33 cellular contexts compared by ENCODE assay signal in genomic region chr10:125192005-125192404, GRCh38.
"Had no signal": no experiment of that assay in that cellular context is flagged by ENCODE, and none has a peak within 500 bp of the region (broad histone marks: within the 10 kb centered on the region; RNA-seq: fewer than 3 reads in every experiment).

No MANE protein-coding gene starts in this region.

- H3K4me3 Mint-ChIP-seq: activated B cell treated with CpG ODN at 0.5 μM for 24 hours; activated CD4-positive, alpha-beta memory T cell treated with anti-CD3 and anti-CD28 coated beads for 36 hours; activated CD4-positive, alpha-beta T cell treated with anti-CD3 and anti-CD28 coated beads, Interleukin-2, amount 10 ng/mL, durations not matched to agents 24 days and 14 days; activated CD8-positive, alpha-beta T cell treated with anti-CD3 and anti-CD28 coated beads, Interleukin-2, amount 10 ng/mL, durations not matched to agents 7 days and 5 days; activated naive CD4-positive, alpha-beta T cell treated with anti-CD3 and anti-CD28 coated beads, Interleukin-2, amount 10 ng/mL, durations not matched to agents 7 days and 5 days; activated naive CD8-positive, alpha-beta T cell treated with anti-CD3 and anti-CD28 coated beads, Interleukin-2, amount 10 ng/mL, durations not matched to agents 7 days and 5 days; activated T-cell treated with anti-CD3 and anti-CD28 coated beads, Interleukin-2, amount 50 U/mL, for 24 hours; activated T-cell treated with anti-CD3 and anti-CD28 coated beads, Interleukin-2, amount 50 U/mL, for 72 hours; central memory CD8-positive, alpha-beta T cell; effector memory CD8-positive, alpha-beta T cell; T-helper 17 cell; T-helper 2 cell treated with Interferon-gamma antibody and Interleukin-4, amounts not matched to agents 5 μg/mL and 100 μg/mL, for 36 hours had no signal

- H3K4me3 ChIP-seq: ascending aorta, breast epithelium, cardiac muscle cell, esophagus muscularis mucosa, gastrocnemius medialis had no signal

- H3K27ac ChIP-seq: ascending aorta, breast epithelium, cardiac muscle cell, esophagus muscularis mucosa, foreskin keratinocyte, gastrocnemius medialis, WERI-Rb-1 had no signal

- H3K4me1 ChIP-seq: ascending aorta, breast epithelium, esophagus muscularis mucosa, foreskin keratinocyte, gastrocnemius medialis had no signal

- H3K36me3 Mint-ChIP-seq: activated CD4-positive, alpha-beta memory T cell treated with anti-CD3 and anti-CD28 coated beads for 36 hours; activated naive CD4-positive, alpha-beta T cell treated with anti-CD3 and anti-CD28 coated beads, Interleukin-2, amount 10 ng/mL, durations not matched to agents 7 days and 5 days; activated naive CD4-positive, alpha-beta T cell treated with anti-CD3 and anti-CD28 coated beads, Interleukin-2, amount 50 U/mL, for 72 hours; activated naive CD8-positive, alpha-beta T cell treated with anti-CD3 and anti-CD28 coated beads, Interleukin-2, amount 10 ng/mL, durations not matched to agents 7 days and 5 days; brain had no signal

- H3K27ac Mint-ChIP-seq: activated B cell treated with CpG ODN at 0.5 μM for 24 hours; activated CD4-positive, alpha-beta memory T cell treated with anti-CD3 and anti-CD28 coated beads for 36 hours; activated CD4-positive, alpha-beta T cell treated with anti-CD3 and anti-CD28 coated beads, Interleukin-2, amount 10 ng/mL, durations not matched to agents 24 days and 14 days; activated CD8-positive, alpha-beta T cell treated with anti-CD3 and anti-CD28 coated beads, Interleukin-2, amount 10 ng/mL, durations not matched to agents 7 days and 5 days; activated naive CD4-positive, alpha-beta T cell treated with anti-CD3 and anti-CD28 coated beads, Interleukin-2, amount 10 ng/mL, durations not matched to agents 7 days and 5 days; activated naive CD8-positive, alpha-beta T cell treated with anti-CD3 and anti-CD28 coated beads, Interleukin-2, amount 10 ng/mL, durations not matched to agents 7 days and 5 days; activated T-cell treated with anti-CD3 and anti-CD28 coated beads, Interleukin-2, amount 50 U/mL, for 24 hours; activated T-cell treated with anti-CD3 and anti-CD28 coated beads, Interleukin-2, amount 50 U/mL, for 72 hours; effector memory CD8-positive, alpha-beta T cell; T-helper 17 cell; T-helper 2 cell treated with Interferon-gamma antibody and Interleukin-4, amounts not matched to agents 5 μg/mL and 100 μg/mL, for 36 hours had no signal

- H3K27me3 Mint-ChIP-seq: activated CD4-positive, alpha-beta memory T cell treated with anti-CD3 and anti-CD28 coated beads for 36 hours; activated CD4-positive, alpha-beta T cell treated with anti-CD3 and anti-CD28 coated beads, Interleukin-2, amount 10 ng/mL, durations not matched to agents 24 days and 14 days; activated naive CD4-positive, alpha-beta T cell treated with anti-CD3 and anti-CD28 coated beads, Interleukin-2, amount 10 ng/mL, durations not matched to agents 7 days and 5 days; activated naive CD8-positive, alpha-beta T cell treated with anti-CD3 and anti-CD28 coated beads, Interleukin-2, amount 10 ng/mL, durations not matched to agents 7 days and 5 days; brain; T-helper 17 cell had no signal

- H3K27me3 ChIP-seq: ascending aorta, breast epithelium, cardiac muscle cell, gastrocnemius medialis had no signal

- ATAC-seq: activated CD4-positive, CD25-positive, alpha-beta regulatory T cell treated with anti-CD3 and anti-CD28 coated beads, Interleukin-2, amount 50 U/mL, for 24 hours; activated CD8-positive, alpha-beta T cell treated with anti-CD3 and anti-CD28 coated beads, Interleukin-2, amount 10 ng/mL, durations not matched to agents 7 days and 5 days; activated naive CD4-positive, alpha-beta T cell treated with anti-CD3 and anti-CD28 coated beads, Interleukin-2, amount 50 U/mL, for 72 hours; activated T-cell treated with anti-CD3 and anti-CD28 coated beads, Interleukin-2, amount 50 U/mL, for 72 hours; effector memory CD8-positive, alpha-beta T cell; foreskin keratinocyte; gastrocnemius medialis; T-helper 17 cell had no signal

- H3K9me3 ChIP-seq: ascending aorta, breast epithelium, esophagus muscularis mucosa, gastrocnemius medialis had no signal

- H3K9me3 Mint-ChIP-seq: activated B cell treated with CpG ODN at 0.5 μM for 24 hours; activated CD4-positive, alpha-beta memory T cell treated with anti-CD3 and anti-CD28 coated beads for 36 hours; activated CD4-positive, alpha-beta T cell treated with anti-CD3 and anti-CD28 coated beads, Interleukin-2, amount 10 ng/mL, durations not matched to agents 24 days and 14 days; activated naive CD4-positive, alpha-beta T cell treated with anti-CD3 and anti-CD28 coated beads, Interleukin-2, amount 50 U/mL, for 72 hours; activated T-cell treated with anti-CD3 and anti-CD28 coated beads, Interleukin-2, amount 50 U/mL, for 24 hours; brain; central memory CD8-positive, alpha-beta T cell; T-helper 2 cell treated with Interferon-gamma antibody and Interleukin-4, amounts not matched to agents 5 μg/mL and 100 μg/mL, for 36 hours had no signal

- H3K36me3 ChIP-seq: ascending aorta, breast epithelium, cardiac muscle cell, esophagus muscularis mucosa, gastrocnemius medialis, WERI-Rb-1 had no signal

- H3K4me1 Mint-ChIP-seq: activated B cell treated with CpG ODN at 0.5 μM for 24 hours; activated CD4-positive, alpha-beta T cell treated with anti-CD3 and anti-CD28 coated beads, Interleukin-2, amount 10 ng/mL, durations not matched to agents 24 days and 14 days; activated naive CD4-positive, alpha-beta T cell treated with anti-CD3 and anti-CD28 coated beads, Interleukin-2, amount 10 ng/mL, durations not matched to agents 7 days and 5 days; activated naive CD8-positive, alpha-beta T cell treated with anti-CD3 and anti-CD28 coated beads, Interleukin-2, amount 10 ng/mL, durations not matched to agents 7 days and 5 days; central memory CD8-positive, alpha-beta T cell; T-helper 17 cell had no signal

- DNase-seq: activated B cell treated with CpG ODN at 0.5 μM for 24 hours; activated CD4-positive, alpha-beta memory T cell treated with anti-CD3 and anti-CD28 coated beads for 36 hours; activated CD4-positive, alpha-beta T cell treated with anti-CD3 and anti-CD28 coated beads, Interleukin-2, amount 10 ng/mL, durations not matched to agents 24 days and 14 days; activated CD8-positive, alpha-beta memory T cell treated with anti-CD3 and anti-CD28 coated beads, Interleukin-2, amount 50 U/mL, for 48 hours; activated CD8-positive, alpha-beta T cell treated with anti-CD3 and anti-CD28 coated beads, Interleukin-2, amount 10 ng/mL, durations not matched to agents 7 days and 5 days; activated gamma-delta T cell; activated naive CD4-positive, alpha-beta T cell; activated naive CD4-positive, alpha-beta T cell treated with anti-CD3 and anti-CD28 coated beads, Interleukin-2, amount 10 ng/mL, durations not matched to agents 7 days and 5 days; activated naive CD8-positive, alpha-beta T cell treated with anti-CD3 and anti-CD28 coated beads, Interleukin-2, amount 10 ng/mL, durations not matched to agents 7 days and 5 days; activated T-cell treated with anti-CD3 and anti-CD28 coated beads for 4 hours; activated T-cell treated with anti-CD3 and anti-CD28 coated beads, Interleukin-2, amount 50 U/mL, for 24 hours; activated T-cell treated with anti-CD3 and anti-CD28 coated beads, Interleukin-2, amount 50 U/mL, for 72 hours; cortex of kidney; dermis blood vessel endothelial cell; effector CD4-positive, alpha-beta T cell; effector memory CD8-positive, alpha-beta T cell; erythroblast; foreskin keratinocyte; gastrocnemius medialis; glutamatergic neuron; T-helper 1 cell; T-helper 17 cell; T1000; WERI-Rb-1 had no signal
